8 cellular contexts compared by ENCODE assay signal in the genomic region with DNA sequence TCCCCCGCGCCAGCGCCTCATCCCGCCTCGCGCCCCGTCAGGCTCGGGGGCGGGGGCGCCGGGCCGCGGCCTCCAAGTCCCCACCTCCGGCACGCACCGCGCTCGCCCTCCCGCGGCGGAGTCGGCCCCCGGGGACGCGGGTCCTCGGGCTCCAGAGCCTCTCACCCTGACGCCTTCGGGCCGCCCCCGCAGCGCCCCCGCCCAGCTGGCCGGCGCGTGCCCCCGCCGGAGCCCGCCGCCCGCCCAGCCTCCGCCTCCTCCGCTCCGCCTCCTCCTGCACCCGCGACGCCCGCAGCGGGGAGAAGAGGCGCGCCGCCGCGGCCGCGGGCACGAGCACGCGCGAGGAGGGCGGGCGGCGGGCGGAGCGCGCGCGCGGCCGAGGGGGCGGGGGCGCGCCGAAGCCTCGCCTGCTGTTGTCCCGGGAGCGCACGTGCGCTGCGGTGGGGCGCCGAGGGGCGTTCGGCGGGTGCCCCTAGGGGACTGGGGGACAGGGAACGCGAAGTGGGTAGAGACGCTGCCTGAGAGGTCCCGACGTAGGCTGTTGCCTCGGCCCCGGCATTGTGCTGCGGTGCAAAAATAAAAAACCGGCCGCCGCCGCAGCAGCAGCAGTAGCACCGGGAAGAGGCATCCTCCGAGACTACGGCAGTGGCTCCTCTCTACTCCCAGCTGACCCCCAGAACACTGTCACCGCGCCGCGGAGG.
DNase-seq lines count a peak whose midpoint lies in the region; ATAC-seq and TF ChIP-seq lines count a peak whose summit lies in the region.

No MANE protein-coding gene starts in this region.

- no peaks in the 10 kb centered on the region for H3K9me3 Mint-ChIP-seq in type B pancreatic cell

- H3K27me3 Mint-ChIP-seq in type B pancreatic cell = no peaks in the 10 kb centered on the region

- H3K4me2 ChIP-seq in BLaER1 treated with 17β-estradiol and CSF1 and Interleukin-3, amounts not matched to agents 10 nM and 100 nM = peak overlapping the region; percentile 67 to 87 (median 78)
- H3K4me2 ChIP-seq in SK-N-SH = peak overlapping the region; percentile 85

- peaks cover 0 to 29% (median 14%) of the 10 kb centered on the region in 11 experiments; a peak in 11 of 22 replicates for H4K20me1 ChIP-seq in BLaER1 treated with 17β-estradiol and CSF1 and Interleukin-3, amounts not matched to agents 10 nM and 100 nM
- peaks cover 25% of the 10 kb centered on the region for H4K20me1 ChIP-seq in SK-N-SH (ENCODE audit: insufficient read depth)

- TF ChIP-seq RAD21 in SK-N-SH (IDR thresholded peaks at IDR 0.05; ENCODE audit: low read length) = peak; percentile 25; the same call in 1 of the 2 replicates

- H3K27me3 ChIP-seq in BLaER1 treated with 17β-estradiol and CSF1 and Interleukin-3, amounts not matched to agents 10 nM and 100 nM = no peaks in the 10 kb centered on the region
- H3K27me3 ChIP-seq in SK-N-SH (ENCODE audit: insufficient read depth) (no peaks in the 10 kb centered on the region), adrenal gland (no peaks in the 10 kb centered on the region), left ventricle myocardium inferior (ENCODE audit: low read depth) (no peaks in the 10 kb centered on the region)

- no peaks in the 10 kb centered on the region for H3K36me3 ChIP-seq in BLaER1 treated with 17β-estradiol and CSF1 and Interleukin-3, amounts not matched to agents 10 nM and 100 nM
- H3K36me3 ChIP-seq in KOPT-K1 (ENCODE audit: insufficient read depth, low read length) (no peaks in the 10 kb centered on the region), SK-N-SH (replicated peaks in 1 of 2; ENCODE audit: control insufficient read depth in 1 of 2, insufficient read depth in 2 of 2, low read length in 1 of 2) (no peaks in the 10 kb centered on the region), adrenal gland (replicated peaks in 1 of 2) (no peaks in the 10 kb centered on the region), left ventricle myocardium inferior (no peaks in the 10 kb centered on the region)

- peak; percentile 98 for DNase-seq in SK-N-SH
- peak; percentile 74 to 88 (median 79) for DNase-seq in adrenal gland
- DNase-seq in left ventricle myocardium inferior = peak; percentile 85
- peak; percentile 66 to 97 (median 78) for DNase-seq in posterior cingulate gyrus
- DNase-seq in type B pancreatic cell (ENCODE audit: extremely low spot score, unreplicated experiment) = peak; percentile 86

- POLR2A ChIA-PET in SK-N-SH (lab: Yijun Ruan, JAX) = no interaction called here

- intact Hi-C loops in adrenal gland (cut with DNase I) = no loop called here
- intact Hi-C loops in left ventricle myocardium inferior (cut with micrococcal nuclease) = no loop called here
- intact Hi-C loops in posterior cingulate gyrus (cut with DNase I) = no loop called here

- CTCF ChIA-PET in SK-N-SH (lab: Yijun Ruan, JAX) = interaction anchor here (0.6 to 1.5 kb wide), 5 partner anchors 23 to 161 kb away, joined by 3 to 5 read pairs (median 3); no protein-coding TSS in a partner anchor

- peak overlapping the region; percentile 55 to 76 (median 66) for H3K4me3 ChIP-seq in BLaER1 treated with 17β-estradiol and CSF1 and Interleukin-3, amounts not matched to agents 10 nM and 100 nM
- H3K4me3 ChIP-seq in SK-N-SH (ENCODE audit: low read depth in 2 of 2, low read length in 1 of 2) (peak overlapping the region; percentile 61 to 77), adrenal gland (peak overlapping the region in 2 of 4 donors; percentile 41 to 85), left ventricle myocardium inferior (peak overlapping the region; percentile 74)

- WGBS in SK-N-SH (ENCODE audit: low lambda C conversion rate) = 3% methylated on average over 8 of the region's 103 CpGs
- WGBS in adrenal gland, 4 donors = 0 to 2% (median 1%) methylated on average over 11 to 103 of the region's 103 CpGs; no CpG with 5 or more reads in 1 of the 4 donors

- peak overlapping the region; percentile 69 to 86 (median 82) for H3K9ac ChIP-seq in BLaER1 treated with 17β-estradiol and CSF1 and Interleukin-3, amounts not matched to agents 10 nM and 100 nM
- peak overlapping the region; percentile 62 for H3K9ac ChIP-seq in SK-N-SH

- peaks cover 18 to 53% (median 42%) of the 10 kb centered on the region in 10 experiments for H3K4me1 ChIP-seq in BLaER1 treated with 17β-estradiol and CSF1 and Interleukin-3, amounts not matched to agents 10 nM and 100 nM
- H3K4me1 ChIP-seq in SK-N-SH (ENCODE audit: control insufficient read depth in 1 of 2, insufficient read depth in 2 of 2, low read depth in 1 of 2, low read length in 1 of 2) = peaks cover 10 to 14% of the 10 kb centered on the region in 2 experiments; a peak in 3 of 4 replicates
- peaks cover 37 to 59% of the 10 kb centered on the region in 2 donors for H3K4me1 ChIP-seq in adrenal gland (replicated peaks in 1 of 2)
- peaks cover 40% of the 10 kb centered on the region for H3K4me1 ChIP-seq in left ventricle myocardium inferior

- no peaks in the 10 kb centered on the region for H3F3A ChIP-seq in SK-N-SH (replicated peaks; ENCODE audit: insufficient read depth)

- H3K79me2 ChIP-seq in SK-N-SH (ENCODE audit: insufficient read depth) = peaks cover 42% of the 10 kb centered on the region

- ATAC-seq in GM21367 (IDR thresholded peaks at IDR 0.05; ENCODE audit: unreplicated experiment) = peak; percentile 78

- peaks cover 0 to 5% (median 0%) of the 10 kb centered on the region in 11 experiments; a peak in 3 of 22 replicates for H3K9me3 ChIP-seq in BLaER1 treated with 17β-estradiol and CSF1 and Interleukin-3, amounts not matched to agents 10 nM and 100 nM (replicated peaks in 1 of 11)
- no peaks in the 10 kb centered on the region for H3K9me3 ChIP-seq in KOPT-K1 (ENCODE audit: insufficient read depth, low read length, poor library complexity, severe bottlenecking)
- H3K9me3 ChIP-seq in SK-N-SH = no peaks in the 10 kb centered on the region
- H3K9me3 ChIP-seq in adrenal gland (replicated peaks in 1 of 3) = no peaks in the 10 kb centered on the region
- H3K9me3 ChIP-seq in left ventricle myocardium inferior (replicated peaks) = no peaks in the 10 kb centered on the region

- peak overlapping the region; percentile 77 for H3K27ac Mint-ChIP-seq in type B pancreatic cell

- peaks cover 63% of the 10 kb centered on the region for H3K4me1 Mint-ChIP-seq in type B pancreatic cell (ENCODE audit: unreplicated experiment)

- TF ChIP-seq POLR2A in adrenal gland (IDR thresholded peaks at IDR 0.05) = peak in 1 of 2 donors; percentile 64

- no peak for TF ChIP-seq EP300 in SK-N-SH (IDR thresholded peaks at IDR 0.05; ENCODE audit: borderline replicate concordance in 1 of 2, low read depth in 1 of 2, low read length in 1 of 2)

- H3K4me3 Mint-ChIP-seq in type B pancreatic cell = peak overlapping the region; percentile 89

- peak overlapping the region; percentile 46 to 85 (median 82); a peak in 21 of 22 replicates for H3K27ac ChIP-seq in BLaER1 treated with 17β-estradiol and CSF1 and Interleukin-3, amounts not matched to agents 10 nM and 100 nM
- H3K27ac ChIP-seq in KOPT-K1 (ENCODE audit: low read depth, low read length, poor library complexity, severe bottlenecking) (peak overlapping the region; percentile 74), SK-N-SH (ENCODE audit: low read depth in 2 of 2, low read length in 1 of 2) (peak overlapping the region in 1 of 2 experiments; percentile 69; a peak in 2 of 4 replicates), adrenal gland (peak overlapping the region in 4 of 5 donors; percentile 56 to 85 (median 72)), left ventricle myocardium inferior (replicated peaks) (peak overlapping the region; percentile 73)

- TF ChIP-seq CTCF in SK-N-SH (IDR thresholded peaks at IDR 0.05) = no peak
- peak in 1 of 6 experiments; percentile 10 for TF ChIP-seq CTCF in adrenal gland (IDR thresholded peaks at IDR 0.05)
- no peak for TF ChIP-seq CTCF in left ventricle myocardium inferior (IDR thresholded peaks at IDR 0.05; ENCODE audit: borderline replicate concordance)
- TF ChIP-seq CTCF in type B pancreatic cell (conservative IDR thresholded peaks at IDR 0.05) = no peak

- H2AFZ ChIP-seq in SK-N-SH (ENCODE audit: low read depth) = peak overlapping the region; percentile 77

- H3K36me3 Mint-ChIP-seq in type B pancreatic cell = no peaks in the 10 kb centered on the region

- H3K9me2 ChIP-seq in SK-N-SH = no peaks in the 10 kb centered on the region

TF ChIP-seq in SK-N-SH, 30 proteins besides CTCF, POLR2A, EP300 and RAD21 (continues in another document):
- TF ChIP-seq, protein P1, sequence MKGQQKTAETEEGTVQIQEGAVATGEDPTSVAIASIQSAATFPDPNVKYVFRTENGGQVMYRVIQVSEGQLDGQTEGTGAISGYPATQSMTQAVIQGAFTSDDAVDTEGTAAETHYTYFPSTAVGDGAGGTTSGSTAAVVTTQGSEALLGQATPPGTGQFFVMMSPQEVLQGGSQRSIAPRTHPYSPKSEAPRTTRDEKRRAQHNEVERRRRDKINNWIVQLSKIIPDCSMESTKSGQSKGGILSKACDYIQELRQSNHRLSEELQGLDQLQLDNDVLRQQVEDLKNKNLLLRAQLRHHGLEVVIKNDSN (IDR thresholded peaks at IDR 0.05; ENCODE audit: borderline replicate concordance, low read depth) = no peak
- TF ChIP-seq RFX5 (IDR thresholded peaks at IDR 0.05; ENCODE audit: low read length) = no peak
- TF ChIP-seq, protein P2, sequence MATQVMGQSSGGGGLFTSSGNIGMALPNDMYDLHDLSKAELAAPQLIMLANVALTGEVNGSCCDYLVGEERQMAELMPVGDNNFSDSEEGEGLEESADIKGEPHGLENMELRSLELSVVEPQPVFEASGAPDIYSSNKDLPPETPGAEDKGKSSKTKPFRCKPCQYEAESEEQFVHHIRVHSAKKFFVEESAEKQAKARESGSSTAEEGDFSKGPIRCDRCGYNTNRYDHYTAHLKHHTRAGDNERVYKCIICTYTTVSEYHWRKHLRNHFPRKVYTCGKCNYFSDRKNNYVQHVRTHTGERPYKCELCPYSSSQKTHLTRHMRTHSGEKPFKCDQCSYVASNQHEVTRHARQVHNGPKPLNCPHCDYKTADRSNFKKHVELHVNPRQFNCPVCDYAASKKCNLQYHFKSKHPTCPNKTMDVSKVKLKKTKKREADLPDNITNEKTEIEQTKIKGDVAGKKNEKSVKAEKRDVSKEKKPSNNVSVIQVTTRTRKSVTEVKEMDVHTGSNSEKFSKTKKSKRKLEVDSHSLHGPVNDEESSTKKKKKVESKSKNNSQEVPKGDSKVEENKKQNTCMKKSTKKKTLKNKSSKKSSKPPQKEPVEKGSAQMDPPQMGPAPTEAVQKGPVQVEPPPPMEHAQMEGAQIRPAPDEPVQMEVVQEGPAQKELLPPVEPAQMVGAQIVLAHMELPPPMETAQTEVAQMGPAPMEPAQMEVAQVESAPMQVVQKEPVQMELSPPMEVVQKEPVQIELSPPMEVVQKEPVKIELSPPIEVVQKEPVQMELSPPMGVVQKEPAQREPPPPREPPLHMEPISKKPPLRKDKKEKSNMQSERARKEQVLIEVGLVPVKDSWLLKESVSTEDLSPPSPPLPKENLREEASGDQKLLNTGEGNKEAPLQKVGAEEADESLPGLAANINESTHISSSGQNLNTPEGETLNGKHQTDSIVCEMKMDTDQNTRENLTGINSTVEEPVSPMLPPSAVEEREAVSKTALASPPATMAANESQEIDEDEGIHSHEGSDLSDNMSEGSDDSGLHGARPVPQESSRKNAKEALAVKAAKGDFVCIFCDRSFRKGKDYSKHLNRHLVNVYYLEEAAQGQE (IDR thresholded peaks at IDR 0.05; ENCODE audit: low read depth, low read length) = no peak
